ENCODE assay signal across 18 cellular contexts in the genomic region with DNA sequence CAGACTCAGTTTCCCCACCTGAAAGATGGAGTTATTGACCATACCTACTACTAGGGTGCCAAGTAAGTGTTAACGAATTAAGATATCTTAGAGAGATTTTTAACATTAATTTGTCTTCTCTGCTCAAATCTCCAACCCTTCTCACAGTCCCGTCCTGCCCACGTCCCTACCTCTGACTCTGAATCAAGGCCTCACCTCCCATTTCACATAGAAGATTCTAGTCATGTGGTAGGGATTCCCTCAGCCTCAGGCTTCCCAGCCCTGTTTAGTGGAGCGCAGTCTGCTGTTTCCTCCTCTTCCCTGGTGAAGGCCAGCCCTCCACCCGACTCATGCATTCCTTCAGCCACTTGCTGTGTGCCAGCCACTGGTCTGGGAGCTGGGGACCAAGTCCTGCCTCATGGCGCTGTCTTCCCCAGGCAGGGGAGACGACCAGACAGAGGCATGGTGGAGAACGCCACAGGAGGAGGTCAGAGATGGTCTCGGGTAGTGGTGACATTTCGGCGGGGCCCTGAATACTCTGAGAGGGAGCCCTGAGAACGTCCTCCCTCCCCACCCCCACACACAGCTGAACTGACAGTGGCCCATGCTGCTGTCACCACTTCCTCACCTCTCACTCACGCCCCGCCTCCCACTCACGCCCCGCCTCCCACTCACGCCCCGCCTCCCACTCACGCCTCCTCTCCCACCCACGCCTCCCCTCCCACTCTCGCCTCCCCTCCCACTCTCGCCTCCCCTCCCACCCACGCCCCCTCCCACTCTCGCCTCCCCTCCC. TPM values are rescaled to one million over a fixed set of nuclear protein-coding genes. Genes with fewer than 3 reads are reported as not detected.
DNase-seq lines count a peak whose midpoint lies in the region; ATAC-seq, FAIRE-seq and TF ChIP-seq lines count a peak whose summit lies in the region.
"Had no signal": no experiment of that assay in that cellular context is flagged by ENCODE, and none has a peak within 500 bp of the region (broad histone marks: within the 10 kb centered on the region; RNA-seq: fewer than 3 reads in every experiment).

No MANE protein-coding gene starts in this region.

- H3K27me3 Mint-ChIP-seq in CD8-positive, alpha-beta memory T cell, result peaks cover 13 to 20% of the 10 kb centered on the region in 2 donors

- H3K4me1 ChIP-seq in right cardiac atrium (ENCODE audit: control insufficient read depth, insufficient read depth, low read length) (no peaks in the 10 kb centered on the region), testis (peaks cover 6% of the 10 kb centered on the region), uterus (no peaks in the 10 kb centered on the region)
- H3K4me1 ChIP-seq in CD8-positive, alpha-beta memory T cell (ENCODE audit: insufficient read depth, low read length), result no peaks in the 10 kb centered on the region
- H3K4me1 ChIP-seq: SJCRH30 had no signal

- POLR2A ChIA-PET in CD8-positive, alpha-beta memory T cell (lab: Charles Lee), result no interaction called here

- H3K27me3 ChIP-seq in right cardiac atrium (ENCODE audit: control insufficient read depth, insufficient read depth) (no peaks in the 10 kb centered on the region), bronchial epithelial cell (ENCODE audit: control insufficient read depth, insufficient read depth, low read length) (peaks cover 4% of the 10 kb centered on the region), testis (no peaks in the 10 kb centered on the region), uterus (no peaks in the 10 kb centered on the region)
- H3K27me3 ChIP-seq in CD8-positive, alpha-beta memory T cell (ENCODE audit: insufficient read depth, low read length, poor library complexity, severe bottlenecking), result no peaks in the 10 kb centered on the region
- H3K27me3 ChIP-seq: SJCRH30 had no signal

- FAIRE-seq in HTR-8/SVneo (lab: Jason Lieb, UNC), result peak; percentile 77
- FAIRE-seq in bronchial epithelial cell (lab: Jason Lieb, UNC), result peak; percentile 62
- FAIRE-seq: D721Med, HepG2 had no signal

- H3K4me3 ChIP-seq in right cardiac atrium (ENCODE audit: low read length), result no peak overlapping the region
- no peak overlapping the region for H3K4me3 ChIP-seq in bronchial epithelial cell (ENCODE audit: low read depth, low read length)
- H3K4me3 ChIP-seq in testis, result no peak overlapping the region
- no peak overlapping the region for H3K4me3 ChIP-seq in CD8-positive, alpha-beta memory T cell (ENCODE audit: low read length)
- no peak overlapping the region for H3K4me3 ChIP-seq in uterus
- H3K4me3 ChIP-seq: GM23248, SJCRH30 had no signal

- H3K27ac ChIP-seq in right cardiac atrium (ENCODE audit: low read length), result no peak overlapping the region
- H3K27ac ChIP-seq in testis, result no peak overlapping the region
- no peak overlapping the region for H3K27ac ChIP-seq in CD8-positive, alpha-beta memory T cell (ENCODE audit: low read depth, low read length)
- no peak overlapping the region for H3K27ac ChIP-seq in uterus
- H3K27ac ChIP-seq: GM23248, SJCRH30 had no signal

- H3K27ac Mint-ChIP-seq in CD8-positive, alpha-beta memory T cell, result no peak overlapping the region
- H3K27ac Mint-ChIP-seq: CD4-positive, CD25-positive, alpha-beta regulatory T cell; HFFc6 had no signal

- H3K4me1 Mint-ChIP-seq in CD8-positive, alpha-beta memory T cell, result peaks cover 0 to 6% (median 4%) of the 10 kb centered on the region in 3 donors

- intact Hi-C loops in left ventricle myocardium superior (cut with micrococcal nuclease), result no loop called here
- intact Hi-C loops in right cardiac atrium (cut with DNase I), result no loop called here
- intact Hi-C loops in testis (cut with DNase I; ENCODE audit: low total_unique reads), result no loop called here
- intact Hi-C loops in uterus (cut with DNase I; ENCODE audit: low total_unique reads), result no loop called here

- TF ChIP-seq POLR2A in testis (IDR thresholded peaks at IDR 0.05), result no peak
- no peak for TF ChIP-seq POLR2A in uterus (IDR thresholded peaks at IDR 0.05)

- H3K9me3 ChIP-seq in right cardiac atrium (ENCODE audit: control insufficient read depth, low read length) (no peaks in the 10 kb centered on the region), testis (no peaks in the 10 kb centered on the region), uterus (no peaks in the 10 kb centered on the region)
- no peaks in the 10 kb centered on the region for H3K9me3 ChIP-seq in CD8-positive, alpha-beta memory T cell (ENCODE audit: low read length)
- H3K9me3 ChIP-seq: SJCRH30 had no signal

- ATAC-seq in left ventricle myocardium superior (peak; percentile 35), right cardiac atrium (no peak)

- DNase-seq in left ventricle myocardium superior (no peak), right cardiac atrium (no peak), HTR-8/SVneo (ENCODE audit: insufficient read length, low spot score) (no peak), bronchial epithelial cell (ENCODE audit: low read depth) (no peak), testis (peak; percentile 20), uterus (no peak)
- DNase-seq in CD8-positive, alpha-beta memory T cell, result no peak
- DNase-seq: ACHN; CD4-positive, CD25-positive, alpha-beta regulatory T cell; DMS79 treated with DMSO at 0.1 percent for 48 hours; GF-D8; GM23248; HFFc6; Kasumi-1; NCI-H510A treated with DMSO at 0.1 percent for 48 hours; SJCRH30 had no signal

- no peaks in the 10 kb centered on the region for H3K36me3 ChIP-seq in bronchial epithelial cell (ENCODE audit: control insufficient read depth, insufficient read depth, low read length)
- no peaks in the 10 kb centered on the region for H3K36me3 ChIP-seq in testis (ENCODE audit: low read depth, missing control alignments)
- H3K36me3 ChIP-seq in CD8-positive, alpha-beta memory T cell (ENCODE audit: insufficient read depth, low read length), result no peaks in the 10 kb centered on the region
- no peaks in the 10 kb centered on the region for H3K36me3 ChIP-seq in uterus
- H3K36me3 ChIP-seq: SJCRH30 had no signal

- H3K4me3 Mint-ChIP-seq in CD8-positive, alpha-beta memory T cell, result peak overlapping the region in 1 of 7 donors; percentile 61
- H3K4me3 Mint-ChIP-seq: CD4-positive, CD25-positive, alpha-beta regulatory T cell; HFFc6 had no signal

- H3K36me3 Mint-ChIP-seq in CD8-positive, alpha-beta memory T cell, result no peaks in the 10 kb centered on the region
- H3K36me3 Mint-ChIP-seq: CD4-positive, CD25-positive, alpha-beta regulatory T cell had no signal

- WGBS in right cardiac atrium, result 52% methylated on average over 24 of the region's 24 CpGs
- WGBS in testis, 2 donors, result 43 to 49% methylated on average over 21 to 22 of the region's 24 CpGs

- TF ChIP-seq CTCF in bronchial epithelial cell (IDR thresholded peaks at IDR 0.05; ENCODE audit: insufficient read depth, low read length, severe bottlenecking), result no peak
- TF ChIP-seq CTCF in testis (IDR thresholded peaks at IDR 0.05), result no peak
- no peak for TF ChIP-seq CTCF in uterus (IDR thresholded peaks at IDR 0.05)

- CTCF ChIA-PET in CD8-positive, alpha-beta memory T cell (lab: Charles Lee), result no interaction called here

- H3K9me3 Mint-ChIP-seq in CD8-positive, alpha-beta memory T cell, result no peaks in the 10 kb centered on the region
- H3K9me3 Mint-ChIP-seq: CD4-positive, CD25-positive, alpha-beta regulatory T cell; HFFc6 had no signal

RNA-seq across cellular contexts. Expression of a gene that starts 38.8 kb away (rescaled TPM):
- total RNA-seq in left ventricle myocardium superior (1.9 TPM), right cardiac atrium (under 1 TPM in 3 of 4 donors, not detected in 1; 0.03 to 0.23 (median 0.14) TPM), bronchial epithelial cell (0.79 and 4.5 TPM in 2 replicates), testis (10 to 100 TPM; 14.1 to 20.7 TPM), uterus (1 to 10 TPM in 1 of 4 donors, under 1 TPM in 1, not detected in 2; 0.98 to 1.9 TPM)
- polyA plus RNA-seq in right cardiac atrium (0.11 TPM), testis (ENCODE audit: insufficient read depth, low read depth, low replicate concordance) (21.0 TPM)
- total RNA-seq in CD8-positive, alpha-beta memory T cell, result under 1 TPM; 0.64 to 0.68 TPM
- polyA plus RNA-seq in CD8-positive, alpha-beta memory T cell, result 0.28 TPM
- total RNA-seq: GM23248 had no signal
- polyA plus RNA-seq: CD4-positive, CD25-positive, alpha-beta regulatory T cell; GM23248 had no signal

RNA-seq across cellular contexts. Expression of a gene that starts 50.6 kb away (rescaled TPM):
- total RNA-seq in left ventricle myocardium superior, result not detected
- not detected for total RNA-seq in right cardiac atrium
- polyA plus RNA-seq in right cardiac atrium, result not detected
- total RNA-seq in bronchial epithelial cell, result 0.26 TPM in 1 of 2 replicates, not detected in the other
- total RNA-seq in testis, result 1 to 10 TPM; 1.1 to 1.3 TPM
- polyA plus RNA-seq in testis (ENCODE audit: insufficient read depth, low read depth, low replicate concordance), result 0.76 TPM
- not detected for total RNA-seq in CD8-positive, alpha-beta memory T cell
- not detected for polyA plus RNA-seq in CD8-positive, alpha-beta memory T cell
- not detected for total RNA-seq in uterus
- total RNA-seq: CD4-positive, CD25-positive, alpha-beta regulatory T cell; GM23248; HepG2; HFFc6; SJCRH30 had no signal
- polyA plus RNA-seq: CD4-positive, CD25-positive, alpha-beta regulatory T cell; GM23248 had no signal
